ENCODE assay signal across 25 cellular contexts in genomic region chr19:8468124-8468523, GRCh38. TPM values are rescaled to one million over a fixed set of nuclear protein-coding genes. Genes with fewer than 3 reads are reported as not detected.
"Had no signal": no experiment of that assay in that cellular context is flagged by ENCODE, and none has a peak within 500 bp of the region (broad histone marks: within the 10 kb centered on the region; RNA-seq: fewer than 3 reads in every experiment).

No MANE protein-coding gene starts in this region.

- H3K9me3 Mint-ChIP-seq: activated CD4-positive, alpha-beta T cell treated with anti-CD3 and anti-CD28 coated beads, Interleukin-2, amount 10 ng/mL, durations not matched to agents 24 days and 14 days; activated CD8-positive, alpha-beta T cell treated with anti-CD3 and anti-CD28 coated beads for 36 hours; endodermal cell; nephron progenitor cell had no signal

- H3K27me3 Mint-ChIP-seq: activated CD4-positive, alpha-beta T cell treated with anti-CD3 and anti-CD28 coated beads, Interleukin-2, amount 10 ng/mL, durations not matched to agents 24 days and 14 days; activated CD8-positive, alpha-beta memory T cell treated with anti-CD3 and anti-CD28 coated beads, Interleukin-2, amount 10 ng/mL, durations not matched to agents 7 days and 5 days; activated CD8-positive, alpha-beta T cell treated with anti-CD3 and anti-CD28 coated beads for 36 hours; activated naive CD8-positive, alpha-beta T cell had no signal

- H3K27ac ChIP-seq: coronary artery, epithelial cell of prostate, gastroesophageal sphincter, heart left ventricle, sigmoid colon, thyroid gland, upper lobe of right lung had no signal

- H3K4me3 ChIP-seq: coronary artery, gastroesophageal sphincter, heart left ventricle, sigmoid colon, thyroid gland, upper lobe of right lung had no signal

- H3K4me1 ChIP-seq: thyroid gland had no signal

- H3K4me3 Mint-ChIP-seq: activated CD4-positive, alpha-beta T cell treated with anti-CD3 and anti-CD28 coated beads, Interleukin-2, amount 10 ng/mL, durations not matched to agents 24 days and 14 days; activated CD8-positive, alpha-beta memory T cell treated with anti-CD3 and anti-CD28 coated beads, Interleukin-2, amount 10 ng/mL, durations not matched to agents 7 days and 5 days; activated CD8-positive, alpha-beta T cell treated with anti-CD3 and anti-CD28 coated beads for 36 hours; activated naive CD8-positive, alpha-beta T cell; endodermal cell; nephron progenitor cell had no signal

- FAIRE-seq: bronchial epithelial cell, islet of Langerhans had no signal

- H3K9me3 ChIP-seq: gastroesophageal sphincter, heart left ventricle, sigmoid colon, thyroid gland, upper lobe of right lung had no signal

- DNase-seq: activated CD4-positive, alpha-beta T cell treated with anti-CD3 and anti-CD28 coated beads, Interleukin-2, amount 10 ng/mL, durations not matched to agents 24 days and 14 days; activated CD8-positive, alpha-beta memory T cell treated with anti-CD3 and anti-CD28 coated beads, Interleukin-2, amount 10 ng/mL, durations not matched to agents 7 days and 5 days; activated CD8-positive, alpha-beta T cell treated with anti-CD3 and anti-CD28 coated beads for 36 hours; activated gamma-delta T cell treated with Interleukin-2 at 50 U/mL for 16 hours; activated T-cell treated with anti-CD3 and anti-CD28 coated beads for 4 hours; endodermal cell; heart left ventricle; mesenchymal stem cell; nephron progenitor cell; nucleus accumbens; posterior cingulate gyrus; sigmoid colon; stimulated activated CD4-positive, alpha-beta T cell treated with anti-CD3 and anti-CD28 coated beads, Interleukin-2, amount 100 ng/mL, for 48 hours; stimulated activated CD8-positive, alpha-beta memory T cell treated with anti-CD3 and anti-CD28 coated beads, Interleukin-4, amount 100 ng/mL, for 48 hours; stimulated activated naive CD4-positive, alpha-beta T cell treated with Interleukin-2 at 50 U/mL for 16 hours; T-helper 1 cell; thyroid gland; upper lobe of right lung had no signal

- ATAC-seq: activated CD8-positive, alpha-beta memory T cell treated with anti-CD3 and anti-CD28 coated beads, Interleukin-2, amount 10 ng/mL, durations not matched to agents 7 days and 5 days; activated CD8-positive, alpha-beta T cell treated with anti-CD3 and anti-CD28 coated beads for 36 hours; gastroesophageal sphincter; heart left ventricle; upper lobe of right lung had no signal

- H3K27me3 ChIP-seq: gastroesophageal sphincter, heart left ventricle, sigmoid colon, thyroid gland, upper lobe of right lung had no signal

- H3K27ac Mint-ChIP-seq: activated CD4-positive, alpha-beta T cell treated with anti-CD3 and anti-CD28 coated beads, Interleukin-2, amount 10 ng/mL, durations not matched to agents 24 days and 14 days; activated CD8-positive, alpha-beta memory T cell treated with anti-CD3 and anti-CD28 coated beads, Interleukin-2, amount 10 ng/mL, durations not matched to agents 7 days and 5 days; endodermal cell; nephron progenitor cell had no signal

RNA-seq across cellular contexts. Expression of gene PRAM1, which starts 34.3 kb away (rescaled TPM):
- total RNA-seq: bronchial epithelial cell, myocyte had no signal
